Comparison of ENCODE assay signal across 20 cellular contexts in the genomic region with DNA sequence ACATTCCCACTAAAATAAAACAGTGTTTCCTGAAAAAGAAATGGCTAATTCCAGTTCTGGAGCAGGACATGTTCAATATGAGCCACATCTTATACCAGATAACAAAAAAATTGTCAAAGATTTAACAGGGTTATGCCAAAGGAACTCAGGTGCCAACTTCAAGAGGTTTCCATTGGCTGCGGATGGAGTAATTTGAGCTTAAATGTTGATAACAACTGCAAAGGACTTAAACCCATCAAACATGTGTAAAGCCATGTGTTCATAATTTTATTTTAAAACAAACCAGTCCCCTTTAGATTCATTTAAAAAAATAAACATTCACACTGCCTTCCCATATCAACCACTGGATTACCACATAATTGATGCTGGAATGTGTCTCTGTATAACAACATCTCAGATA.
"Had no signal": no experiment of that assay in that cellular context is flagged by ENCODE, and none has a peak within 500 bp of the region (broad histone marks: within the 10 kb centered on the region; RNA-seq: fewer than 3 reads in every experiment).

No MANE protein-coding gene starts in this region.

- H3K36me3 ChIP-seq: MG63 had no signal

- ATAC-seq: HepG2 had no signal

- H3K4me3 ChIP-seq: MG63 had no signal

- H3K9me3 ChIP-seq: MG63, SK-N-SH had no signal

- H3K9ac ChIP-seq: SK-N-SH had no signal

- DNase-seq: IMR-90, Karpas-422, KG1, MG63, NCI-H1092, NCI-H1105 treated with DMSO at 0.1 percent for 48 hours, NCI-H1417 treated with DMSO at 0.1 percent for 48 hours, NCI-H146, NCI-H1694 treated with DMSO at 0.1 percent for 48 hours, NCI-H1930, NCI-H2081, NCI-H2107, NCI-H2227 treated with DMSO at 0.1 percent for 48 hours, NCI-H524, NCI-H526 treated with DMSO at 0.1 percent for 48 hours, NCI-H774, RPMI8226, SHP77, SK-N-SH had no signal

- H3K27me3 ChIP-seq: MG63 had no signal

- H3K4me2 ChIP-seq: SK-N-SH had no signal
